Comparison of ENCODE assay signal across 24 cellular contexts in genomic region chr18:22613788-22614187, GRCh38.
DNase-seq lines count a peak whose midpoint lies in the region; ATAC-seq and TF ChIP-seq lines count a peak whose summit lies in the region.
"Had no signal": no experiment of that assay in that cellular context is flagged by ENCODE, and none has a peak within 500 bp of the region (broad histone marks: within the 10 kb centered on the region; RNA-seq: fewer than 3 reads in every experiment).

No MANE protein-coding gene starts in this region.

- peaks cover 5% of the 10 kb centered on the region for H3K4me1 ChIP-seq in mesenchymal stem cell (ENCODE audit: control insufficient read depth, insufficient read depth, low read depth, low read length)
- peaks cover 0 to 23% (median 2%) of the 10 kb centered on the region in 4 donors for H3K4me1 ChIP-seq in transverse colon
- H3K4me1 ChIP-seq: BLaER1 treated with 17β-estradiol and CSF1 and Interleukin-3, amounts not matched to agents 10 nM and 100 nM had no signal

- in situ Hi-C loops in transverse colon (cut with MboI; ENCODE audit: low pct_ligation_motif_present in 1 of 4, low pct_unique_long_range_greater_than_20kb in 1 of 4, low sequenced_read_pairs in 3 of 4) = no loop called here

- H3K9me3 ChIP-seq in mesenchymal stem cell (ENCODE audit: control insufficient read depth, low read length) (no peaks in the 10 kb centered on the region), transverse colon (no peaks in the 10 kb centered on the region)
- H3K9me3 ChIP-seq: BLaER1 treated with 17β-estradiol and CSF1 and Interleukin-3, amounts not matched to agents 10 nM and 100 nM; SK-N-SH; thoracic aorta had no signal

- H3K4me1 Mint-ChIP-seq in stimulated activated effector memory CD8-positive, alpha-beta T cell treated with anti-CD3 and anti-CD28 coated beads, Interleukin-12 subunit alpha, Interleukin-12 subunit beta, amount 100 ng/mL, for 72 hours = no peaks in the 10 kb centered on the region
- H3K4me1 Mint-ChIP-seq: activated CD4-positive, alpha-beta memory T cell treated with anti-CD3 and anti-CD28 coated beads, Interleukin-2, amount 10 ng/mL, durations not matched to agents 7 days and 5 days; activated naive CD8-positive, alpha-beta T cell treated with anti-CD3 and anti-CD28 coated beads for 36 hours; naive thymus-derived CD4-positive, alpha-beta T cell had no signal

- H2AFZ ChIP-seq in mesenchymal stem cell (ENCODE audit: low read depth, low read length) = no peak overlapping the region

- no peak overlapping the region for H3K4me2 ChIP-seq in mesenchymal stem cell (ENCODE audit: low read length, poor library complexity, severe bottlenecking)
- H3K4me2 ChIP-seq: BLaER1 treated with 17β-estradiol and CSF1 and Interleukin-3, amounts not matched to agents 10 nM and 100 nM; SK-N-SH had no signal

- no peak overlapping the region for H3K23ac ChIP-seq in mesenchymal stem cell (ENCODE audit: low read length in 2 of 2)

- DNase-seq in AG09309 (ENCODE audit: low read depth) (peak; percentile 39), HS-5 (ENCODE audit: low read depth) (peak; percentile 18), epithelial cell of prostate (ENCODE audit: low read depth, low spot score) (no peak), mesenchymal stem cell (peak; percentile 5), transverse colon (no peak), AML-193 (lab: John Stamatoyannopoulos, UW) (no peak)
- no peak for DNase-seq in stimulated activated effector memory CD8-positive, alpha-beta T cell treated with anti-CD3 and anti-CD28 coated beads, Interleukin-12 subunit alpha, Interleukin-12 subunit beta, amount 100 ng/mL, for 72 hours (ENCODE audit: low spot score in 2 of 2)
- DNase-seq: activated CD4-positive, alpha-beta memory T cell treated with anti-CD3 and anti-CD28 coated beads, Interleukin-2, amount 10 ng/mL, durations not matched to agents 7 days and 5 days; activated CD4-positive, CD25-positive, alpha-beta regulatory T cell treated with anti-CD3 and anti-CD28 coated beads, Interleukin-2, amount 50 U/mL, for 72 hours; activated naive CD8-positive, alpha-beta T cell treated with anti-CD3 and anti-CD28 coated beads for 36 hours; COR-L47; dorsolateral prefrontal cortex; midbrain; naive thymus-derived CD4-positive, alpha-beta T cell; NCI-H1417 treated with DMSO at 0.1 percent for 48 hours; NCI-H2081 treated with DMSO at 0.1 percent for 48 hours; NCI-H446; NCI-H82; SK-N-SH had no signal

- no peak overlapping the region for H3K18ac ChIP-seq in mesenchymal stem cell (ENCODE audit: low read depth in 1 of 2, low read length in 2 of 2)

- H3K4ac ChIP-seq in mesenchymal stem cell (ENCODE audit: low read depth in 1 of 2, low read length in 2 of 2) = no peak overlapping the region

- WGBS in mesenchymal stem cell = 83% methylated on average over 3 of the region's 3 CpGs
- 59 to 71% methylated on average over 1 to 3 of the region's 3 CpGs for WGBS in transverse colon (ENCODE audit: low coverage in 1 of 2), 2 donors

- H3K36me3 ChIP-seq in mesenchymal stem cell (ENCODE audit: control insufficient read depth in 1 of 2, insufficient read depth in 2 of 2, low read depth in 1 of 2, low read length in 2 of 2) = no peaks in the 10 kb centered on the region
- no peaks in the 10 kb centered on the region for H3K36me3 ChIP-seq in transverse colon
- H3K36me3 ChIP-seq: BLaER1 treated with 17β-estradiol and CSF1 and Interleukin-3, amounts not matched to agents 10 nM and 100 nM; thoracic aorta had no signal

- no peak overlapping the region for H2BK15ac ChIP-seq in mesenchymal stem cell (ENCODE audit: low read depth, poor library complexity, severe bottlenecking)

- H3K14ac ChIP-seq in mesenchymal stem cell (ENCODE audit: low read length in 2 of 2) = no peak overlapping the region

- TF ChIP-seq POLR2A in transverse colon (IDR thresholded peaks at IDR 0.05) = no peak

- no peak for TF ChIP-seq EP300 in transverse colon (IDR thresholded peaks at IDR 0.05; ENCODE audit: low read depth)

- H2AK5ac ChIP-seq in mesenchymal stem cell (ENCODE audit: low read length, severe bottlenecking) = no peak overlapping the region

- H3K27me3 ChIP-seq in mesenchymal stem cell (ENCODE audit: control insufficient read depth in 1 of 2, insufficient read depth in 1 of 2, low read length in 2 of 2) (no peaks in the 10 kb centered on the region), transverse colon (no peaks in the 10 kb centered on the region)
- H3K27me3 ChIP-seq: BLaER1 treated with 17β-estradiol and CSF1 and Interleukin-3, amounts not matched to agents 10 nM and 100 nM had no signal

- H3K27ac Mint-ChIP-seq in stimulated activated effector memory CD8-positive, alpha-beta T cell treated with anti-CD3 and anti-CD28 coated beads, Interleukin-12 subunit alpha, Interleukin-12 subunit beta, amount 100 ng/mL, for 72 hours = no peak overlapping the region
- H3K27ac Mint-ChIP-seq: activated CD4-positive, alpha-beta memory T cell treated with anti-CD3 and anti-CD28 coated beads, Interleukin-2, amount 10 ng/mL, durations not matched to agents 7 days and 5 days; activated naive CD8-positive, alpha-beta T cell treated with anti-CD3 and anti-CD28 coated beads for 36 hours; naive thymus-derived CD4-positive, alpha-beta T cell; stimulated activated naive CD8-positive, alpha-beta T cell treated with anti-CD3 and anti-CD28 coated beads, Interleukin-15, Interleukin-2, amounts not matched to agents 100 ng/mL and 50 ng/mL, for 24 hours; T-helper 1 cell treated with Interleukin-12 subunit alpha and Interleukin-12 subunit beta and Interleukin-4 antibody, amounts not matched to agents 30 μg/mL and 1 μg/mL, for 36 hours had no signal

- no peak for ATAC-seq in stimulated activated effector memory CD8-positive, alpha-beta T cell treated with anti-CD3 and anti-CD28 coated beads, Interleukin-12 subunit alpha, Interleukin-12 subunit beta, amount 100 ng/mL, for 72 hours
- ATAC-seq in GM19467 (IDR thresholded peaks at IDR 0.05; ENCODE audit: unreplicated experiment) = no peak
- ATAC-seq: naive thymus-derived CD4-positive, alpha-beta T cell had no signal

- no peak overlapping the region for H4K8ac ChIP-seq in mesenchymal stem cell (ENCODE audit: low read length)

- no peak overlapping the region for H2BK120ac ChIP-seq in mesenchymal stem cell (ENCODE audit: low read depth, low read length)

- no peak for TF ChIP-seq CTCF in AG09309 (IDR thresholded peaks at IDR 0.05; ENCODE audit: control insufficient read depth, insufficient read depth, low read depth, low read length, missing control alignments)
- no peak for TF ChIP-seq CTCF in transverse colon (IDR thresholded peaks at IDR 0.05)

- H3K79me1 ChIP-seq in mesenchymal stem cell (replicated peaks; ENCODE audit: low read length, poor library complexity, severe bottlenecking) = no peaks in the 10 kb centered on the region

- no peak overlapping the region for H3K9ac ChIP-seq in mesenchymal stem cell (ENCODE audit: low read length)
- H3K9ac ChIP-seq: BLaER1 treated with 17β-estradiol and CSF1 and Interleukin-3, amounts not matched to agents 10 nM and 100 nM; SK-N-SH had no signal

- H3K9me3 Mint-ChIP-seq in stimulated activated effector memory CD8-positive, alpha-beta T cell treated with anti-CD3 and anti-CD28 coated beads, Interleukin-12 subunit alpha, Interleukin-12 subunit beta, amount 100 ng/mL, for 72 hours = no peaks in the 10 kb centered on the region
- H3K9me3 Mint-ChIP-seq: activated CD4-positive, alpha-beta memory T cell treated with anti-CD3 and anti-CD28 coated beads, Interleukin-2, amount 10 ng/mL, durations not matched to agents 7 days and 5 days; activated naive CD8-positive, alpha-beta T cell treated with anti-CD3 and anti-CD28 coated beads for 36 hours; T-helper 1 cell treated with Interleukin-12 subunit alpha and Interleukin-12 subunit beta and Interleukin-4 antibody, amounts not matched to agents 30 μg/mL and 1 μg/mL, for 36 hours had no signal

- no peak overlapping the region for H2BK12ac ChIP-seq in mesenchymal stem cell (ENCODE audit: low read length in 2 of 2)

- no peak overlapping the region for H4K91ac ChIP-seq in mesenchymal stem cell (ENCODE audit: low read length)

- no peak overlapping the region for H2BK5ac ChIP-seq in mesenchymal stem cell (ENCODE audit: low read depth, low read length, poor library complexity, severe bottlenecking)

- H3K4me3 Mint-ChIP-seq in stimulated activated effector memory CD8-positive, alpha-beta T cell treated with anti-CD3 and anti-CD28 coated beads, Interleukin-12 subunit alpha, Interleukin-12 subunit beta, amount 100 ng/mL, for 72 hours = no peak overlapping the region
- H3K4me3 Mint-ChIP-seq: activated CD4-positive, alpha-beta memory T cell treated with anti-CD3 and anti-CD28 coated beads, Interleukin-2, amount 10 ng/mL, durations not matched to agents 7 days and 5 days; activated naive CD8-positive, alpha-beta T cell treated with anti-CD3 and anti-CD28 coated beads for 36 hours; naive thymus-derived CD4-positive, alpha-beta T cell; stimulated activated naive CD8-positive, alpha-beta T cell treated with anti-CD3 and anti-CD28 coated beads, Interleukin-15, Interleukin-2, amounts not matched to agents 100 ng/mL and 50 ng/mL, for 24 hours; T-helper 1 cell treated with Interleukin-12 subunit alpha and Interleukin-12 subunit beta and Interleukin-4 antibody, amounts not matched to agents 30 μg/mL and 1 μg/mL, for 36 hours had no signal

- peak overlapping the region; percentile 16 for H3K27ac ChIP-seq in epithelial cell of prostate
- H3K27ac ChIP-seq in mesenchymal stem cell (ENCODE audit: low read length, poor library complexity, severe bottlenecking) = no peak overlapping the region
- no peak overlapping the region for H3K27ac ChIP-seq in transverse colon
- H3K27ac ChIP-seq: BLaER1 treated with 17β-estradiol and CSF1 and Interleukin-3, amounts not matched to agents 10 nM and 100 nM; dorsolateral prefrontal cortex; thoracic aorta had no signal

- H3K36me3 Mint-ChIP-seq in stimulated activated effector memory CD8-positive, alpha-beta T cell treated with anti-CD3 and anti-CD28 coated beads, Interleukin-12 subunit alpha, Interleukin-12 subunit beta, amount 100 ng/mL, for 72 hours = no peaks in the 10 kb centered on the region
- H3K36me3 Mint-ChIP-seq: activated naive CD8-positive, alpha-beta T cell treated with anti-CD3 and anti-CD28 coated beads for 36 hours had no signal

- intact Hi-C loops in transverse colon (cut with DNase I; ENCODE audit: low total_unique reads) = no loop called here

- H3K4me3 ChIP-seq in AG09309 (ENCODE audit: control insufficient read depth, low read depth, low read length) = no peak overlapping the region
- H3K4me3 ChIP-seq in mesenchymal stem cell (ENCODE audit: insufficient read depth in 1 of 2, low read depth in 1 of 2, low read length in 2 of 2) = no peak overlapping the region
- no peak overlapping the region for H3K4me3 ChIP-seq in transverse colon
- H3K4me3 ChIP-seq: BLaER1 treated with 17β-estradiol and CSF1 and Interleukin-3, amounts not matched to agents 10 nM and 100 nM; dorsolateral prefrontal cortex; thoracic aorta had no signal

Comparison
In these comparisons a context has a peak if more than half of its experiments do, and no peak if none do; other contexts are left out.
1. DNase-seq: peak in AG09309 (single experiment), HS-5 (single experiment) and mesenchymal stem cell (single experiment); none in epithelial cell of prostate (single experiment), stimulated activated effector memory CD8-positive, alpha-beta T cell treated with anti-CD3 and anti-CD28 coated beads, Interleukin-12 subunit alpha, Interleukin-12 subunit beta, amount 100 ng/mL, for 72 hours (0 of 2), transverse colon (single experiment) and AML-193 (0 of 2).